ENCODE assay signal across 32 cellular contexts in the genomic region with DNA sequence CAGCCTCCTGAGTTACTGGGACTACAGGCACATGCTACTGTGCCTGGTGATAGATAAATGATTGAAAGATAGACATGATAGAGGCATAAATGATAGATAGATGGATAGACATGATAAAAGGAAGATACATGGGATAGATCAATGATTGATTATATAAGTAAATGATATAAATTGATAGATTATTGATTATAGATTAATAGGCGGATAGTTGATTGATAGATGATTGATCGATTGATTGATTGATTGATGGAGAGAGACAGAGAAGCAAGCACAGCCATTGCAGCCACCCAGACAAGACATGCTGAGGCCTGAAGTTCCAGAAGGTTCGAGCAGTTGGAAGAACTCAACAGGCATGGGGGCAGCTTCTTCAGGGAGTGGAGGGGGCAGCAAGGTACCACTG. TPM values are rescaled to one million over a fixed set of nuclear protein-coding genes. Genes with fewer than 3 reads are reported as not detected.
"Had no signal": no experiment of that assay in that cellular context is flagged by ENCODE, and none has a peak within 500 bp of the region (broad histone marks: within the 10 kb centered on the region; RNA-seq: fewer than 3 reads in every experiment).

No MANE protein-coding gene starts in this region.

- H3K9me3 Mint-ChIP-seq: naive thymus-derived CD4-positive, alpha-beta T cell; natural killer cell; neural crest cell; stimulated activated memory B cell treated with anti-CD40 and anti-IgM and Interleukin-4, amounts not matched to agents 10 μg/mL and 1 μg/mL and 100 μg/mL, for 72 hours; stimulated activated naive CD8-positive, alpha-beta T cell treated with anti-CD3 and anti-CD28 coated beads, Interleukin-15, amount 100 ng/mL, for 72 hours; type B pancreatic cell had no signal

- FAIRE-seq: pancreas had no signal

- H3K27me3 Mint-ChIP-seq: stimulated activated memory B cell treated with anti-CD40 and anti-IgM and Interleukin-4, amounts not matched to agents 10 μg/mL and 1 μg/mL and 100 μg/mL, for 72 hours; type B pancreatic cell had no signal

- DNase-seq: naive thymus-derived CD4-positive, alpha-beta T cell; natural killer cell; nucleus accumbens; pancreas; retina; right cardiac atrium; stimulated activated CD4-positive, alpha-beta T cell treated with anti-CD3 and anti-CD28 coated beads, Interleukin-12 subunit alpha, Interleukin-12 subunit beta, amount 100 ng/mL, for 4 hours; stimulated activated CD4-positive, alpha-beta T cell treated with anti-CD3 and anti-CD28 coated beads, Interleukin-1b, Interleukin-23, amount 100 ng/mL, for 48 hours; stimulated activated CD4-positive, alpha-beta T cell treated with anti-CD3 and anti-CD28 coated beads, Interleukin-4, amount 100 ng/mL, for 1 hour; stimulated activated CD4-positive, alpha-beta T cell treated with anti-CD3 and anti-CD28 coated beads, Interleukin-4, amount 100 ng/mL, for 4 hours; stimulated activated CD8-positive, alpha-beta memory T cell treated with anti-CD3 and anti-CD28 coated beads, Interleukin-4, amount 100 ng/mL, for 48 hours; stimulated activated naive CD4-positive, alpha-beta T cell; stimulated activated naive CD8-positive, alpha-beta T cell treated with anti-CD3 and anti-CD28 coated beads, Interleukin-15, amount 100 ng/mL, for 72 hours; stimulated activated naive CD8-positive, alpha-beta T cell treated with anti-CD3 and anti-CD28 coated beads, Interleukin-15, Interleukin-2, amounts not matched to agents 100 U/mL and 50 U/mL, for 24 hours; substantia nigra; testis; tibial artery; transverse colon; upper lobe of right lung; uterus had no signal

- H3K4me3 ChIP-seq: pancreas, prostate gland, skin epidermis, smooth muscle cell, spleen, suprapubic skin, testis, tibial artery, transverse colon, upper lobe of right lung, uterus had no signal

- H3K27ac Mint-ChIP-seq: naive thymus-derived CD4-positive, alpha-beta T cell; natural killer cell; nephron; stimulated activated memory B cell treated with anti-CD40 and anti-IgM and Interleukin-4, amounts not matched to agents 10 μg/mL and 1 μg/mL and 100 μg/mL, for 72 hours; stimulated activated naive CD8-positive, alpha-beta T cell treated with anti-CD3 and anti-CD28 coated beads, Interleukin-15, amount 100 ng/mL, for 72 hours; type B pancreatic cell had no signal

- H3K4me1 Mint-ChIP-seq: nephron, neural crest cell had no signal

- H3K4me3 Mint-ChIP-seq: naive thymus-derived CD4-positive, alpha-beta T cell; natural killer cell; nephron; neural crest cell; stimulated activated memory B cell treated with anti-CD40 and anti-IgM and Interleukin-4, amounts not matched to agents 10 μg/mL and 1 μg/mL and 100 μg/mL, for 72 hours; stimulated activated naive CD8-positive, alpha-beta T cell treated with anti-CD3 and anti-CD28 coated beads, Interleukin-15, amount 100 ng/mL, for 72 hours; type B pancreatic cell had no signal

- H3K4me1 ChIP-seq: pancreas, prostate gland, upper lobe of right lung, uterus had no signal

- H3K36me3 ChIP-seq: pancreas, prostate gland, suprapubic skin, tibial artery, transverse colon, upper lobe of right lung, uterus had no signal

- H3K4me2 ChIP-seq: smooth muscle cell had no signal

- H3K27ac ChIP-seq: neutrophil, pancreas, prostate gland, skin epidermis, spleen, suprapubic skin, testis, tibial artery, transverse colon, upper lobe of right lung, uterus had no signal

- H3K27me3 ChIP-seq: suprapubic skin, testis, tibial artery, transverse colon, upper lobe of right lung, uterus had no signal

- H3K36me3 Mint-ChIP-seq: naive thymus-derived CD4-positive, alpha-beta T cell; natural killer cell; stimulated activated memory B cell treated with anti-CD40 and anti-IgM and Interleukin-4, amounts not matched to agents 10 μg/mL and 1 μg/mL and 100 μg/mL, for 72 hours; type B pancreatic cell had no signal

- ATAC-seq: naive thymus-derived CD4-positive, alpha-beta T cell; natural killer cell; pancreas; right cardiac atrium; sciatic nerve; stimulated activated memory B cell treated with anti-CD40 and anti-IgM and Interleukin-4, amounts not matched to agents 10 μg/mL and 1 μg/mL and 100 μg/mL, for 72 hours; stimulated activated naive CD8-positive, alpha-beta T cell treated with anti-CD3 and anti-CD28 coated beads, Interleukin-15, amount 100 ng/mL, for 72 hours; stimulated activated naive CD8-positive, alpha-beta T cell treated with anti-CD3 and anti-CD28 coated beads, Interleukin-15, Interleukin-2, amounts not matched to agents 100 U/mL and 50 U/mL, for 24 hours; upper lobe of right lung had no signal

- H3K9me3 ChIP-seq: neutrophil, pancreas, prostate gland, spleen, suprapubic skin, testis, tibial artery, transverse colon, upper lobe of right lung, uterus had no signal

RNA-seq across cellular contexts. Expression of a gene that starts 17.7 kb away (rescaled TPM):
- polyA plus RNA-seq: naive thymus-derived CD4-positive, alpha-beta T cell had no signal

RNA-seq across cellular contexts. Expression of a gene that starts 34.5 kb away (rescaled TPM):
- total RNA-seq: naive thymus-derived CD4-positive, alpha-beta T cell; natural killer cell; osteocyte; smooth muscle cell; spleen; upper lobe of right lung had no signal
- polyA plus RNA-seq: naive thymus-derived CD4-positive, alpha-beta T cell had no signal
